In genomic region chr19:984165-984967, GRCh38 we compare ENCODE assay signal across 8 cellular contexts. TPM values are rescaled to one million over a fixed set of nuclear protein-coding genes. Genes with fewer than 3 reads are reported as not detected.
DNase-seq lines count a peak whose midpoint lies in the region; ATAC-seq and TF ChIP-seq lines count a peak whose summit lies in the region.

WDR18 (plus strand) TSS chr19:984345; CDS start chr19:984354, 9 bp downstream.

- H3K27ac Mint-ChIP-seq in Calu3 (ENCODE audit: unreplicated experiment) (peak within 1 kb of the TSS; percentile 74), nephron progenitor cell (peak within 1 kb of the TSS; percentile 98)
- H3K27ac Mint-ChIP-seq in stimulated activated naive CD8-positive, alpha-beta T cell treated with anti-CD3 and anti-CD28 coated beads, Interleukin-15, Interleukin-2, amounts not matched to agents 100 ng/mL and 50 ng/mL, for 24 hours = peak within 1 kb of the TSS; percentile 96

- no peaks in the 10 kb centered on the region for H3K27me3 Mint-ChIP-seq in Calu3 (ENCODE audit: unreplicated experiment)
- H3K27me3 Mint-ChIP-seq in nephron progenitor cell (ENCODE audit: low read depth, poor library complexity) = peaks cover 4% of the 10 kb centered on the region
- no peaks in the 10 kb centered on the region for H3K27me3 Mint-ChIP-seq in stimulated activated naive CD8-positive, alpha-beta T cell treated with anti-CD3 and anti-CD28 coated beads, Interleukin-15, Interleukin-2, amounts not matched to agents 100 ng/mL and 50 ng/mL, for 24 hours

- CTCF ChIA-PET in Calu3 (lab: Charles Lee) (interaction anchor here (0.5 to 1.6 kb wide), 5 partner anchors 12 to 62 kb away, joined by 3 to 9 read pairs (median 4); no protein-coding TSS in a partner anchor), RWPE1 (lab: Yijun Ruan, JAX) (interaction anchor here (0.6 to 2.4 kb wide), 4 partner anchors 61 to 208 kb away, joined by 3 to 8 read pairs (median 4); no protein-coding TSS in a partner anchor)

- H3K4me1 Mint-ChIP-seq in Calu3 (ENCODE audit: low read depth, unreplicated experiment) (no peaks in the 10 kb centered on the region), nephron progenitor cell (peaks cover 37% of the 10 kb centered on the region)
- peaks cover 22% of the 10 kb centered on the region for H3K4me1 Mint-ChIP-seq in stimulated activated naive CD8-positive, alpha-beta T cell treated with anti-CD3 and anti-CD28 coated beads, Interleukin-15, Interleukin-2, amounts not matched to agents 100 ng/mL and 50 ng/mL, for 24 hours (ENCODE audit: low read depth)

- no peak for TF ChIP-seq CTCF in Calu3 (IDR thresholded peaks at IDR 0.05; ENCODE audit: unreplicated experiment)
- no peak for TF ChIP-seq CTCF in RWPE1 (conservative IDR thresholded peaks at IDR 0.05; ENCODE audit: low read depth)
- no peak for TF ChIP-seq CTCF in fibroblast of the aortic adventitia (IDR thresholded peaks at IDR 0.05; ENCODE audit: insufficient read depth, low read length)
- no peak for TF ChIP-seq CTCF in nephron progenitor cell (IDR thresholded peaks at IDR 0.05)

- H3K4me3 ChIP-seq in fibroblast of the aortic adventitia (ENCODE audit: low read depth, low read length) = peak within 1 kb of the TSS; percentile 95

- DNase-seq in Calu3 (peak; percentile 88), Kasumi-1 (lab: John Stamatoyannopoulos, UW) (peak; percentile 64 to 75), RWPE1 (ENCODE audit: low spot score) (peak; percentile 97), fibroblast of the aortic adventitia (ENCODE audit: low read depth) (peak; percentile 79), nephron progenitor cell (peak; percentile 92)
- DNase-seq in activated effector memory CD4-positive, alpha-beta T cell treated with Interleukin-2 at 50 U/mL for 16 hours = peak; percentile 76

- no TSS peak for BruUV-seq in Calu3 (replicated peaks; lab: Mats Ljungman, UMichigan)

- POLR2A ChIA-PET in RWPE1 (lab: Yijun Ruan, JAX; ENCODE audit: low non-redundant PET) = interaction anchor here (0.7 to 1.7 kb wide), 3 partner anchors 20 to 61 kb away, joined by 3 to 9 read pairs (median 3); partner anchors contain the start of gene CNN2

- intact Hi-C loops in Calu3 (cut with micrococcal nuclease; ENCODE audit: unreplicated experiment) = no loop called here

- peak within 1 kb of the TSS; percentile 81 for H3K27ac ChIP-seq in RWPE1

- no peaks in the 10 kb centered on the region for H3K9me3 Mint-ChIP-seq in Calu3 (ENCODE audit: low read depth, unreplicated experiment)
- H3K9me3 Mint-ChIP-seq in nephron progenitor cell = no peaks in the 10 kb centered on the region
- no peaks in the 10 kb centered on the region for H3K9me3 Mint-ChIP-seq in stimulated activated naive CD8-positive, alpha-beta T cell treated with anti-CD3 and anti-CD28 coated beads, Interleukin-15, Interleukin-2, amounts not matched to agents 100 ng/mL and 50 ng/mL, for 24 hours

- ATAC-seq in GM21529 (IDR thresholded peaks at IDR 0.05; ENCODE audit: unreplicated experiment) = peak; percentile 62

- peaks cover 19% of the 10 kb centered on the region for H3K36me3 Mint-ChIP-seq in Calu3 (ENCODE audit: insufficient read depth, unreplicated experiment)
- peaks cover 13% of the 10 kb centered on the region for H3K36me3 Mint-ChIP-seq in nephron progenitor cell (ENCODE audit: low read depth)
- peaks cover 25% of the 10 kb centered on the region for H3K36me3 Mint-ChIP-seq in stimulated activated naive CD8-positive, alpha-beta T cell treated with anti-CD3 and anti-CD28 coated beads, Interleukin-15, Interleukin-2, amounts not matched to agents 100 ng/mL and 50 ng/mL, for 24 hours (ENCODE audit: low read depth)

- peak within 1 kb of the TSS; percentile 87 for H3K4me3 Mint-ChIP-seq in Calu3 (ENCODE audit: low read depth, unreplicated experiment)
- peak within 1 kb of the TSS; percentile 94 for H3K4me3 Mint-ChIP-seq in nephron progenitor cell
- peak within 1 kb of the TSS; percentile 95 for H3K4me3 Mint-ChIP-seq in stimulated activated naive CD8-positive, alpha-beta T cell treated with anti-CD3 and anti-CD28 coated beads, Interleukin-15, Interleukin-2, amounts not matched to agents 100 ng/mL and 50 ng/mL, for 24 hours

RNA-seq across cellular contexts. Expression of gene WDR18, which starts in this region (rescaled TPM):
- total RNA-seq in Calu3 (2022) (43.3 TPM in 2 replicates), fibroblast of the aortic adventitia (ENCODE audit: low replicate concordance) (16.5 and 45.0 TPM in 2 replicates)

Comparison
In these comparisons a context has a peak if more than half of its experiments do, and no peak if none do; other contexts are left out.
1. Peak in every context shown above with its lines: DNase-seq, ATAC-seq, H3K4me3 ChIP-seq and H3K27ac ChIP-seq.